In genomic region chr1:2213576-2214505, GRCh38 we compare ENCODE assay signal across 9 cellular contexts. TPM values are rescaled to one million over a fixed set of nuclear protein-coding genes. Genes with fewer than 3 reads are reported as not detected.
DNase-seq lines count a peak whose midpoint lies in the region; ATAC-seq and TF ChIP-seq lines count a peak whose summit lies in the region.
"Had no signal": no experiment of that assay in that cellular context is flagged by ENCODE, and none has a peak within 500 bp of the region (broad histone marks: within the 10 kb centered on the region; RNA-seq: fewer than 3 reads in every experiment).

No MANE protein-coding gene starts in this region.

- H3K9me3 ChIP-seq in PC-9 (ENCODE audit: insufficient read depth, low read depth): no peaks in the 10 kb centered on the region
- no peaks in the 10 kb centered on the region for H3K9me3 ChIP-seq in thymus (ENCODE audit: control insufficient read depth)
- H3K9me3 ChIP-seq in HAP-1: no peaks in the 10 kb centered on the region

- no peak for TF ChIP-seq CTCF in PC-9 (conservative IDR thresholded peaks at IDR 0.05)

- H3K4me1 Mint-ChIP-seq in stimulated activated naive CD8-positive, alpha-beta T cell treated with anti-CD3 and anti-CD28 coated beads, Interleukin-15, amount 100 ng/mL, for 72 hours: peaks cover 22% of the 10 kb centered on the region
- H3K4me1 Mint-ChIP-seq: activated naive CD4-positive, alpha-beta T cell treated with anti-CD3 and anti-CD28 coated beads, Interleukin-2, amount 50 U/mL, for 24 hours had no signal

- no peaks in the 10 kb centered on the region for H4K20me1 ChIP-seq in PC-9 (ENCODE audit: insufficient read depth)

- POLR2A ChIA-PET in PC-9 (lab: Charles Lee; ENCODE audit: unreplicated experiment): interaction anchor here (0.5 to 0.6 kb wide), 2 partner anchors 11 to 77 kb away, joined by 3 to 4 read pairs; no protein-coding TSS in a partner anchor

- H3K36me3 ChIP-seq in PC-9 (ENCODE audit: low read depth) (no peaks in the 10 kb centered on the region), thymus (ENCODE audit: control insufficient read depth, insufficient read depth) (no peaks in the 10 kb centered on the region), HAP-1 (replicated peaks) (no peaks in the 10 kb centered on the region)

- no TSS peak for BruUV-seq in PC-9 (replicated peaks; lab: Mats Ljungman, UMichigan)

- WGBS in thymus: 88% methylated on average over 32 of the region's 32 CpGs

- peaks cover 20% of the 10 kb centered on the region; the same call in 1 of the 2 replicates for H3F3A ChIP-seq in PC-9 (ENCODE audit: insufficient read depth, low read depth)

- no peaks in the 10 kb centered on the region for H3K9me2 ChIP-seq in PC-9 (ENCODE audit: insufficient read depth)

- H3K27me3 Mint-ChIP-seq in stimulated activated naive CD8-positive, alpha-beta T cell treated with anti-CD3 and anti-CD28 coated beads, Interleukin-15, amount 100 ng/mL, for 72 hours: no peaks in the 10 kb centered on the region
- H3K27me3 Mint-ChIP-seq: activated naive CD4-positive, alpha-beta T cell treated with anti-CD3 and anti-CD28 coated beads, Interleukin-2, amount 50 U/mL, for 24 hours had no signal

- H3K4me1 ChIP-seq in PC-9 (replicated peaks; ENCODE audit: insufficient read depth): peaks cover 30% of the 10 kb centered on the region
- H3K4me1 ChIP-seq in thymus (ENCODE audit: control insufficient read depth, insufficient read depth, low read length): peaks cover 3% of the 10 kb centered on the region
- peaks cover 14% of the 10 kb centered on the region for H3K4me1 ChIP-seq in HAP-1

- no peak for ATAC-seq in stimulated activated naive CD8-positive, alpha-beta T cell treated with anti-CD3 and anti-CD28 coated beads, Interleukin-15, amount 100 ng/mL, for 72 hours
- no peak for ATAC-seq in HG03457 (IDR thresholded peaks at IDR 0.05; ENCODE audit: unreplicated experiment)
- no peak for ATAC-seq in GM19035 (IDR thresholded peaks at IDR 0.05; ENCODE audit: unreplicated experiment)

- DNase-seq in PC-9: no peak
- no peak for DNase-seq in epithelial cell of prostate (ENCODE audit: low read depth, low spot score)
- peak; percentile 57 for DNase-seq in middle frontal gyrus (ENCODE audit: extremely low spot score, low spot score)
- DNase-seq in HAP-1 (ENCODE audit: low spot score in 2 of 2): no peak
- DNase-seq in stimulated activated naive CD8-positive, alpha-beta T cell treated with anti-CD3 and anti-CD28 coated beads, Interleukin-15, amount 100 ng/mL, for 72 hours: no peak

- H3K27ac Mint-ChIP-seq in stimulated activated naive CD8-positive, alpha-beta T cell treated with anti-CD3 and anti-CD28 coated beads, Interleukin-15, amount 100 ng/mL, for 72 hours: no peak overlapping the region
- H3K27ac Mint-ChIP-seq: activated naive CD4-positive, alpha-beta T cell treated with anti-CD3 and anti-CD28 coated beads, Interleukin-2, amount 50 U/mL, for 24 hours had no signal

- no peak overlapping the region for H2AFZ ChIP-seq in PC-9

- H3K4me3 Mint-ChIP-seq in stimulated activated naive CD8-positive, alpha-beta T cell treated with anti-CD3 and anti-CD28 coated beads, Interleukin-15, amount 100 ng/mL, for 72 hours: no peak overlapping the region
- H3K4me3 Mint-ChIP-seq: activated naive CD4-positive, alpha-beta T cell treated with anti-CD3 and anti-CD28 coated beads, Interleukin-2, amount 50 U/mL, for 24 hours had no signal

- CTCF ChIA-PET in PC-9 (lab: Charles Lee): no interaction called here

- peak overlapping the region; percentile 92 for H3K4me2 ChIP-seq in PC-9

- H3K27ac ChIP-seq in PC-9: no peak overlapping the region
- peak overlapping the region; percentile 63 for H3K27ac ChIP-seq in epithelial cell of prostate
- H3K27ac ChIP-seq in thymus (ENCODE audit: low read depth): peak overlapping the region; percentile 87

- H3K79me2 ChIP-seq in PC-9 (ENCODE audit: low read depth): no peaks in the 10 kb centered on the region

- no peak overlapping the region; the same call in 1 of the 2 replicates for H3K4me3 ChIP-seq in PC-9
- no peak overlapping the region for H3K4me3 ChIP-seq in thymus (ENCODE audit: low read length)
- H3K4me3 ChIP-seq in HAP-1: no peak overlapping the region

- H3K27me3 ChIP-seq in PC-9 (ENCODE audit: insufficient read depth, low read depth) (no peaks in the 10 kb centered on the region), thymus (ENCODE audit: control insufficient read depth, insufficient read depth) (no peaks in the 10 kb centered on the region), HAP-1 (ENCODE audit: low read depth) (no peaks in the 10 kb centered on the region)

- peaks cover 0 to 3% of the 10 kb centered on the region in 2 donors for H3K9me3 Mint-ChIP-seq in stimulated activated naive CD8-positive, alpha-beta T cell treated with anti-CD3 and anti-CD28 coated beads, Interleukin-15, amount 100 ng/mL, for 72 hours
- H3K9me3 Mint-ChIP-seq: activated naive CD4-positive, alpha-beta T cell treated with anti-CD3 and anti-CD28 coated beads, Interleukin-2, amount 50 U/mL, for 24 hours had no signal

- in situ Hi-C loops in HAP-1 (cut with MboI; ENCODE audit: low sequenced_read_pairs): no loop called here

- intact Hi-C loops in PC-9 (cut with micrococcal nuclease; ENCODE audit: unreplicated experiment): loop anchor here (5.0 kb wide), 1 partner anchor 78 kb away; no protein-coding TSS in a partner anchor

RNA-seq across cellular contexts. Expression of gene SKI, which starts 14.3 kb away (rescaled TPM):
- total RNA-seq in PC-9 (2021): 36.2 and 39.1 TPM in 2 replicates
- polyA plus RNA-seq in thymus: 16.4 TPM

RNA-seq across cellular contexts. Expression of gene FAAP20, which starts 19.3 kb away (rescaled TPM):
- total RNA-seq in PC-9 (2021): 72.1 and 97.1 TPM in 2 replicates
- polyA plus RNA-seq in thymus: 125 TPM
